Comparison of ENCODE assay signal across 20 cellular contexts in the genomic region with DNA sequence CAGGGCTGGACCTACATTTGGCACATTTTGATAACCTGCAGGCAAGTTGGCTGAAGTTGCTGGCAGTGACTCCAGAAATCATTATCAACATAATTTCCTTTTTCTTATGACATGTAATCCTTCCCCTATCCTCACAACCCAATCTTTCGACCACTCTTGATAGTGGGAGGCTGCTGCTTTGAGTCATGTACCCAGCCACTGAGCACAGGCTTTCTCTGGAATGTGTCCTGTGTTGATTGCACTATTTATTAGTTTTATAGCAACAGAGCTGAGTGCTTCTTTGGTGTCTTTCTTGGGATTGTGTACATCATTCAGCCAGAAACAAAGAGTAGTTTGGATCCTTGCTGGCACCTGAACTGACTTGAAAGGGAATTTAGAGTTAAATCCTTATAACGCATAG.
"Had no signal": no experiment of that assay in that cellular context is flagged by ENCODE, and none has a peak within 500 bp of the region (broad histone marks: within the 10 kb centered on the region; RNA-seq: fewer than 3 reads in every experiment).

No MANE protein-coding gene starts in this region.

- H3K4me1 ChIP-seq: body of pancreas, gastrocnemius medialis, tibial artery had no signal

- FAIRE-seq: colon had no signal

- H3K27ac ChIP-seq: body of pancreas, gastrocnemius medialis, tibial artery had no signal

- H3K27me3 ChIP-seq: body of pancreas, gastrocnemius medialis, heart right ventricle had no signal

- H3K36me3 Mint-ChIP-seq: activated naive CD4-positive, alpha-beta T cell treated with anti-CD3 and anti-CD28 coated beads, Interleukin-2, amount 50 U/mL, for 72 hours had no signal

- H3K4me3 Mint-ChIP-seq: activated T-helper 1 cell treated with anti-CD3 and anti-CD28 coated beads, Interleukin-12 subunit alpha, Interleukin-12 subunit beta, Interleukin-2, Interleukin-4 antibody, amounts not matched to agents 30 ng/mL and 10 ng/mL and 1 ng/mL, durations not matched to agents 14 hours and 24 hours and 36 hours; nephron progenitor cell had no signal

- DNase-seq: activated CD4-positive, alpha-beta T cell treated with anti-CD3 and anti-CD28 coated beads, Interleukin-2, amount 50 U/mL, for 48 hours; activated gamma-delta T cell treated with Interleukin-2 at 50 U/mL for 16 hours; activated T-cell treated with anti-CD3 and anti-CD28 coated beads for 4 hours; amniotic stem cell; body of pancreas; caudate nucleus; gastrocnemius medialis; heart right ventricle; midbrain; nephron progenitor cell; nucleus accumbens; stimulated activated CD4-positive, alpha-beta T cell treated with anti-CD3 and anti-CD28 coated beads, Interleukin-2, amount 100 ng/mL, for 24 hours; stimulated activated naive CD8-positive, alpha-beta T cell treated with anti-CD3 and anti-CD28 coated beads, Interleukin-15, Interleukin-2, amounts not matched to agents 100 U/mL and 50 U/mL, for 24 hours; substantia nigra; T1000; tibial artery had no signal

- H3K9me3 ChIP-seq: body of pancreas, gastrocnemius medialis, heart right ventricle, tibial artery had no signal

- H3K4me3 ChIP-seq: body of pancreas, gastrocnemius medialis, heart right ventricle, lung, tibial artery had no signal

- ATAC-seq: activated naive CD4-positive, alpha-beta T cell treated with anti-CD3 and anti-CD28 coated beads, Interleukin-2, amount 50 U/mL, for 72 hours; body of pancreas; gastrocnemius medialis; stimulated activated naive CD8-positive, alpha-beta T cell treated with anti-CD3 and anti-CD28 coated beads, Interleukin-15, Interleukin-2, amounts not matched to agents 100 U/mL and 50 U/mL, for 24 hours had no signal

- H3K36me3 ChIP-seq: gastrocnemius medialis, heart right ventricle, tibial artery had no signal

- H3K27ac Mint-ChIP-seq: activated naive CD4-positive, alpha-beta T cell treated with anti-CD3 and anti-CD28 coated beads, Interleukin-2, amount 50 U/mL, for 72 hours; activated T-helper 1 cell treated with anti-CD3 and anti-CD28 coated beads, Interleukin-12 subunit alpha, Interleukin-12 subunit beta, Interleukin-2, Interleukin-4 antibody, amounts not matched to agents 30 ng/mL and 10 ng/mL and 1 ng/mL, durations not matched to agents 14 hours and 24 hours and 36 hours had no signal

- H3K9me3 Mint-ChIP-seq: activated naive CD4-positive, alpha-beta T cell treated with anti-CD3 and anti-CD28 coated beads, Interleukin-2, amount 50 U/mL, for 72 hours; nephron progenitor cell had no signal
